ENCODE assay signal across 26 cellular contexts in the genomic region with DNA sequence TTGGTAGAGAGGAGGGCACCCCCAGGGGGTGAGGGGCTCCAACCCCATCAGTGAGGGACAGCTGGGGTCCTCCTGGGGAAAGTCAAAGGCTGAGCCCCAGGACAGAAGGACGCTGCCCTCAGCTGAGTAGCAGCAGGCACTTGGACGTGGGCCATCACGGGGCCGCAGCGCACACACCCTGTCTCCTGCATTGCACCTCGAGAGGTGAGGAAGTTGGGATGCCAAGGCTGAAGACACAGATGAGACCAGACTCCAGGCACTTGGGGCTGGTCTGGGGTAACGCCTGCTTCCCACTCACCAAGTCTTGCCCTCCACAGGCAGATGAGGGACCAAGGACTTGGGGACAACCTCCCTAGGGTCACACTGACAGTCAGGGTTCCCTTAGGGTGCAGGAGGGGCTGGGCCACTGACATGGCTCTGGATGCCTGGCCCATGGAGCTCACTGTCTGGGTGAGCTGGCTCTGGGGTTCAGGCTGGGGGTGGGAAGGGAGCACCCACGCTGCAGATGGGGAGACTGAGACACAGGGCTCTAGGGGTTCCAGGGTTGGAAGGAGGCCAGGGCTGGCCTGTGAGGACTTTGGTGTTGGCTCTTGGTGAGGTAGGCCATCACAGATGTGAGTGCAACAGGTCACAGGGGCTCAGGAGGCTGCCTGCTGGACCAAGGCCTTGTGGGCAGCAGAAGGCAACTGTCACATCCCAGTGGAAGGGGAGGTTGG.
"Had no signal": no experiment of that assay in that cellular context is flagged by ENCODE, and none has a peak within 500 bp of the region (broad histone marks: within the 10 kb centered on the region; RNA-seq: fewer than 3 reads in every experiment).

No MANE protein-coding gene starts in this region.

- DNase-seq: activated CD4-positive, alpha-beta T cell treated with anti-CD3 and anti-CD28 coated beads for 36 hours; activated CD4-positive, CD25-positive, alpha-beta regulatory T cell; activated CD8-positive, alpha-beta memory T cell treated with anti-CD3 and anti-CD28 coated beads, Interleukin-2, amount 10 ng/mL, durations not matched to agents 7 days and 5 days; activated CD8-positive, alpha-beta T cell treated with anti-CD3 and anti-CD28 coated beads, Interleukin-2, amount 10 ng/mL, durations not matched to agents 7 days and 5 days; activated naive CD4-positive, alpha-beta T cell treated with anti-CD3 and anti-CD28 coated beads for 36 hours; activated naive CD8-positive, alpha-beta T cell treated with anti-CD3 and anti-CD28 coated beads, Interleukin-2, amount 10 ng/mL, durations not matched to agents 7 days and 5 days; activated T-cell treated with anti-CD3 and anti-CD28 coated beads, Interleukin-2, amount 50 U/mL, for 72 hours; cortex of kidney; effector memory CD8-positive, alpha-beta T cell; erythroblast; gastrocnemius medialis; retina; stimulated activated naive CD4-positive, alpha-beta T cell; T-cell had no signal

- H3K36me3 Mint-ChIP-seq: activated naive CD8-positive, alpha-beta T cell treated with anti-CD3 and anti-CD28 coated beads, Interleukin-2, amount 10 ng/mL, durations not matched to agents 7 days and 5 days had no signal

- H3K27me3 Mint-ChIP-seq: activated CD8-positive, alpha-beta memory T cell treated with anti-CD3 and anti-CD28 coated beads, Interleukin-2, amount 10 ng/mL, durations not matched to agents 7 days and 5 days had no signal

- H3K4me3 ChIP-seq: ascending aorta, gastrocnemius medialis, heart left ventricle, left lung, lung, pancreas, prostate gland, upper lobe of left lung, vagina had no signal

- ATAC-seq: activated CD4-positive, alpha-beta T cell treated with anti-CD3 and anti-CD28 coated beads for 36 hours; activated CD8-positive, alpha-beta memory T cell treated with anti-CD3 and anti-CD28 coated beads, Interleukin-2, amount 10 ng/mL, durations not matched to agents 7 days and 5 days; activated CD8-positive, alpha-beta T cell treated with anti-CD3 and anti-CD28 coated beads, Interleukin-2, amount 10 ng/mL, durations not matched to agents 7 days and 5 days; activated T-cell treated with anti-CD3 and anti-CD28 coated beads, Interleukin-2, amount 50 U/mL, for 72 hours; effector memory CD8-positive, alpha-beta T cell; gastrocnemius medialis; heart left ventricle; left lung; T-cell had no signal

- H3K4me3 Mint-ChIP-seq: activated CD4-positive, alpha-beta T cell treated with anti-CD3 and anti-CD28 coated beads for 36 hours; activated CD8-positive, alpha-beta memory T cell treated with anti-CD3 and anti-CD28 coated beads, Interleukin-2, amount 10 ng/mL, durations not matched to agents 7 days and 5 days; activated CD8-positive, alpha-beta T cell treated with anti-CD3 and anti-CD28 coated beads, Interleukin-2, amount 10 ng/mL, durations not matched to agents 7 days and 5 days; activated naive CD4-positive, alpha-beta T cell treated with anti-CD3 and anti-CD28 coated beads for 36 hours; activated naive CD8-positive, alpha-beta T cell treated with anti-CD3 and anti-CD28 coated beads, Interleukin-2, amount 10 ng/mL, durations not matched to agents 7 days and 5 days; activated T-cell treated with anti-CD3 and anti-CD28 coated beads, Interleukin-2, amount 50 U/mL, for 72 hours; brain; effector memory CD8-positive, alpha-beta T cell; nephron; T-cell; T-helper 2 cell treated with Interferon-gamma antibody and Interleukin-4, amounts not matched to agents 5 μg/mL and 100 μg/mL, for 36 hours had no signal

- H3K27ac Mint-ChIP-seq: activated CD4-positive, alpha-beta T cell treated with anti-CD3 and anti-CD28 coated beads for 36 hours; activated CD8-positive, alpha-beta memory T cell treated with anti-CD3 and anti-CD28 coated beads, Interleukin-2, amount 10 ng/mL, durations not matched to agents 7 days and 5 days; activated CD8-positive, alpha-beta T cell treated with anti-CD3 and anti-CD28 coated beads, Interleukin-2, amount 10 ng/mL, durations not matched to agents 7 days and 5 days; activated naive CD4-positive, alpha-beta T cell treated with anti-CD3 and anti-CD28 coated beads for 36 hours; activated naive CD8-positive, alpha-beta T cell treated with anti-CD3 and anti-CD28 coated beads, Interleukin-2, amount 10 ng/mL, durations not matched to agents 7 days and 5 days; activated T-cell treated with anti-CD3 and anti-CD28 coated beads, Interleukin-2, amount 50 U/mL, for 72 hours; brain; nephron; T-cell; T-helper 2 cell treated with Interferon-gamma antibody and Interleukin-4, amounts not matched to agents 5 μg/mL and 100 μg/mL, for 36 hours had no signal

- H3K27ac ChIP-seq: ascending aorta, gastrocnemius medialis, heart left ventricle, left lung, neutrophil, prostate gland, upper lobe of left lung, vagina had no signal

- FAIRE-seq: pancreas had no signal

- H3K9me3 ChIP-seq: gastrocnemius medialis, neutrophil, pancreas, prostate gland, vagina had no signal

- H3K27me3 ChIP-seq: ascending aorta, gastrocnemius medialis, heart left ventricle, pancreas, upper lobe of left lung, vagina had no signal

- H3K36me3 ChIP-seq: ascending aorta, gastrocnemius medialis, heart left ventricle, left lung, neutrophil, pancreas, prostate gland, upper lobe of left lung, vagina had no signal
